Comparison of ENCODE assay signal across 23 cellular contexts in genomic region chr15:77550275-77551251, GRCh38.
A peak's percentile ranks its signal among the peaks of the same experiment; 100 is the strongest.
DNase-seq lines count a peak whose midpoint lies in the region; TF ChIP-seq lines count a peak whose summit lies in the region.
"Had no signal": no experiment of that assay in that cellular context is flagged by ENCODE, and none has a peak within 500 bp of the region (broad histone marks: within the 10 kb centered on the region; RNA-seq: fewer than 3 reads in every experiment).

No MANE protein-coding gene starts in this region.

- no peaks in the 10 kb centered on the region for H3K79me1 ChIP-seq in mesendoderm (ENCODE audit: low read length)

- no peaks in the 10 kb centered on the region for H3K4me1 Mint-ChIP-seq in activated naive CD4-positive, alpha-beta T cell treated with anti-CD3 and anti-CD28 coated beads, Interleukin-2, amount 10 ng/mL, durations not matched to agents 7 days and 5 days

- DNase-seq in A172 (ENCODE audit: low spot score) (peak; percentile 63), HEK293T (ENCODE audit: extremely low spot score) (no peak), astrocyte of the hippocampus (ENCODE audit: low read depth, low spot score) (peak; percentile 66), mesendoderm (peak; percentile 40), NCI-H748 (lab: John Stamatoyannopoulos, UW; ENCODE audit: unreplicated experiment) (no peak), DMS153 (lab: John Stamatoyannopoulos, UW) (no peak), adrenal gland (no peak)
- no peak for DNase-seq in activated naive CD4-positive, alpha-beta T cell treated with anti-CD3 and anti-CD28 coated beads, Interleukin-2, amount 10 ng/mL, durations not matched to agents 7 days and 5 days
- DNase-seq: activated B cell treated with CpG ODN at 0.5 μM for 24 hours; activated CD8-positive, alpha-beta T cell treated with anti-CD3 and anti-CD28 coated beads for 36 hours; activated T-cell treated with anti-CD3 and anti-CD28 coated beads, Interleukin-2, amount 50 U/mL, for 24 hours; DMS53; mammary epithelial cell; NCI-H1048; NCI-H2081 treated with DMSO at 0.1 percent for 48 hours; NCI-H510A; OCI-M1; SIG-M5; stimulated activated CD8-positive, alpha-beta memory T cell treated with anti-CD3 and anti-CD28 coated beads, Interleukin-4, amount 100 ng/mL, for 48 hours; T-helper 2 cell had no signal

- no peaks in the 10 kb centered on the region for H3K9me3 Mint-ChIP-seq in activated naive CD4-positive, alpha-beta T cell treated with anti-CD3 and anti-CD28 coated beads, Interleukin-2, amount 10 ng/mL, durations not matched to agents 7 days and 5 days
- H3K9me3 Mint-ChIP-seq: activated B cell treated with CpG ODN at 0.5 μM for 24 hours; activated CD8-positive, alpha-beta T cell treated with anti-CD3 and anti-CD28 coated beads for 36 hours; activated naive CD4-positive, alpha-beta T cell treated with anti-CD3 and anti-CD28 coated beads, Interleukin-2, amount 50 U/mL, for 72 hours; activated T-cell treated with anti-CD3 and anti-CD28 coated beads, Interleukin-2, amount 50 U/mL, for 24 hours had no signal

- H4K5ac ChIP-seq in mesendoderm (ENCODE audit: low read length) = no peak overlapping the region

- H3K4me2 ChIP-seq in mesendoderm (ENCODE audit: low read length) = no peak overlapping the region
- H3K4me2 ChIP-seq: A549 had no signal

- no peak overlapping the region for H4K8ac ChIP-seq in mesendoderm (ENCODE audit: low read depth, low read length)

- CTCF ChIA-PET in HEK293T (lab: Yijun Ruan, JAX) = interaction anchor here (1.0 kb wide), 1 partner anchor 9 kb away, joined by 3 read pairs; no protein-coding TSS in a partner anchor
- CTCF ChIA-PET in activated naive CD4-positive, alpha-beta T cell treated with anti-CD3 and anti-CD28 coated beads, Interleukin-2, amount 10 ng/mL, durations not matched to agents 7 days and 5 days (lab: Charles Lee) = no interaction called here

- no peak overlapping the region for H3K4me3 Mint-ChIP-seq in activated naive CD4-positive, alpha-beta T cell treated with anti-CD3 and anti-CD28 coated beads, Interleukin-2, amount 10 ng/mL, durations not matched to agents 7 days and 5 days
- H3K4me3 Mint-ChIP-seq: activated B cell treated with CpG ODN at 0.5 μM for 24 hours; activated CD8-positive, alpha-beta T cell treated with anti-CD3 and anti-CD28 coated beads for 36 hours; activated T-cell treated with anti-CD3 and anti-CD28 coated beads, Interleukin-2, amount 50 U/mL, for 24 hours; CD14-positive monocyte had no signal

- no peak overlapping the region for H3K23ac ChIP-seq in mesendoderm (ENCODE audit: low read length)

- H3K27ac ChIP-seq in mesendoderm (ENCODE audit: low read depth, low read length) (no peak overlapping the region), adrenal gland (no peak overlapping the region)
- H3K27ac ChIP-seq: A549 had no signal

- POLR2A ChIA-PET in HEK293T (lab: Yijun Ruan, JAX) = no interaction called here

- intact Hi-C loops in adrenal gland (cut with DNase I) = no loop called here

- no peaks in the 10 kb centered on the region for H3K79me2 ChIP-seq in mesendoderm (ENCODE audit: control insufficient read depth, insufficient read depth, low read length)

- H3K36me3 ChIP-seq in mesendoderm (ENCODE audit: control insufficient read depth, insufficient read depth, low read length) = no peaks in the 10 kb centered on the region
- H3K36me3 ChIP-seq in adrenal gland (replicated peaks in 1 of 2) = no peaks in the 10 kb centered on the region

- no peak overlapping the region for H3K27ac Mint-ChIP-seq in activated naive CD4-positive, alpha-beta T cell treated with anti-CD3 and anti-CD28 coated beads, Interleukin-2, amount 10 ng/mL, durations not matched to agents 7 days and 5 days
- H3K27ac Mint-ChIP-seq: activated B cell treated with CpG ODN at 0.5 μM for 24 hours; activated CD8-positive, alpha-beta T cell treated with anti-CD3 and anti-CD28 coated beads for 36 hours; activated T-cell treated with anti-CD3 and anti-CD28 coated beads, Interleukin-2, amount 50 U/mL, for 24 hours; CD14-positive monocyte had no signal

- no peaks in the 10 kb centered on the region for H3K27me3 ChIP-seq in mesendoderm (ENCODE audit: insufficient read depth, low read length, poor library complexity)
- H3K27me3 ChIP-seq in adrenal gland = no peaks in the 10 kb centered on the region

- H2BK15ac ChIP-seq in mesendoderm (replicated peaks; ENCODE audit: low read depth) = no peak overlapping the region

- no CpG with 5 or more reads among the region's 13 CpGs for WGBS in mesendoderm (ENCODE audit: extremely low coverage, insufficient coverage, low lambda C conversion rate)
- WGBS in adrenal gland, 4 donors = 84 to 100% (median 89%) methylated on average over 7 to 13 of the region's 13 CpGs

- no peak overlapping the region for H3K9ac ChIP-seq in mesendoderm (ENCODE audit: low read length)

- H3K36me3 Mint-ChIP-seq in activated naive CD4-positive, alpha-beta T cell treated with anti-CD3 and anti-CD28 coated beads, Interleukin-2, amount 10 ng/mL, durations not matched to agents 7 days and 5 days = no peaks in the 10 kb centered on the region
- H3K36me3 Mint-ChIP-seq: activated naive CD4-positive, alpha-beta T cell treated with anti-CD3 and anti-CD28 coated beads, Interleukin-2, amount 50 U/mL, for 72 hours; CD14-positive monocyte had no signal

- H2BK120ac ChIP-seq in mesendoderm (ENCODE audit: low read depth, low read length) = no peak overlapping the region

- H3K4me1 ChIP-seq in mesendoderm (ENCODE audit: control insufficient read depth, low read depth, low read length) = peaks cover 2% of the 10 kb centered on the region
- no peaks in the 10 kb centered on the region for H3K4me1 ChIP-seq in adrenal gland (replicated peaks in 1 of 2)

- TF ChIP-seq CTCF in adrenal gland (IDR thresholded peaks at IDR 0.05) = no peak

- H3K27me3 Mint-ChIP-seq in activated naive CD4-positive, alpha-beta T cell treated with anti-CD3 and anti-CD28 coated beads, Interleukin-2, amount 10 ng/mL, durations not matched to agents 7 days and 5 days = peaks cover 11% of the 10 kb centered on the region
- H3K27me3 Mint-ChIP-seq: activated CD8-positive, alpha-beta T cell treated with anti-CD3 and anti-CD28 coated beads for 36 hours; activated T-cell treated with anti-CD3 and anti-CD28 coated beads, Interleukin-2, amount 50 U/mL, for 24 hours had no signal

- no peak overlapping the region for H3K4ac ChIP-seq in mesendoderm (ENCODE audit: low read depth, low read length)

- no peak overlapping the region for H2AK5ac ChIP-seq in mesendoderm (ENCODE audit: low read length)

- H2BK5ac ChIP-seq in mesendoderm (ENCODE audit: low read length) = no peak overlapping the region

- TF ChIP-seq POLR2A in adrenal gland (IDR thresholded peaks at IDR 0.05) = no peak

- H3K56ac ChIP-seq in mesendoderm (ENCODE audit: low read length) = no peak overlapping the region

- H3K9me3 ChIP-seq in adrenal gland (replicated peaks in 1 of 3) = no peaks in the 10 kb centered on the region
- H3K9me3 ChIP-seq: A549 had no signal

- H3K4me3 ChIP-seq in mesendoderm (ENCODE audit: low read length) = no peak overlapping the region
- no peak overlapping the region for H3K4me3 ChIP-seq in adrenal gland
- H3K4me3 ChIP-seq: A549 had no signal

- no peak overlapping the region for H3K18ac ChIP-seq in mesendoderm (ENCODE audit: low read length)

TF ChIP-seq in HEK293T, 16 proteins besides CTCF, POLR2A, EP300 and RAD21:
- TF ChIP-seq ARNT (IDR thresholded peaks at IDR 0.05) (no peak), PKNOX1 (IDR thresholded peaks at IDR 0.05) (peak; percentile 81)

Comparison
In these comparisons a context has a peak if more than half of its experiments do, and no peak if none do; other contexts are left out.
1. DNase-seq: peak in A172 (single experiment), astrocyte of the hippocampus (single experiment) and mesendoderm (single experiment); none in HEK293T (single experiment), NCI-H748 (single experiment), DMS153 (single experiment), activated naive CD4-positive, alpha-beta T cell treated with anti-CD3 and anti-CD28 coated beads, Interleukin-2, amount 10 ng/mL, durations not matched to agents 7 days and 5 days (single experiment) and adrenal gland (0 of 7).